1 cellular context compared by ENCODE assay signal in the genomic region with DNA sequence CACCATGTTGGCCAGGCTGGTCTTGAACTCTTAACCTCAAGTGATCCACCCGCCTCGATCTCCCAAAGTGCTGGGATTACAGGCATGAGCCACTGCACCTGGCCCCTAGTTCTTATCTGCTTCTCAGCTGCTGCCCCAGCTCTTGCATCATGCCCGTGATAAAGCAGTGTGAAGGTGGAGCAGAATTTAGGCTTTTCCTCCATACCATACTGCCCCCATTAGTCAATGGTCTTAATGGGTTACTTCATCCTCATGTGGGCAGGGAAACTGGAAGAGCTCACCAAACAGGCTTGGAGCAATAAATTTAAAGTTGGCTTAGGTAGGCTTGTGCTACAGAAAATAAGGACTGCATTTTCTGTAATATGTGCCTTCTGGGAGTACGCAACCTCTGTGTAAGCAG.
TF ChIP-seq lines count a peak whose summit lies in the region.

No MANE protein-coding gene starts in this region.

TF ChIP-seq in GM23338, 12 proteins besides CTCF, POLR2A, EP300 and RAD21 (continued from another document):
- TF ChIP-seq ZNF331 (CRISPR knock-in tag; IDR thresholded peaks at IDR 0.05; ENCODE audit: low read depth) (no peak), JUNB (IDR thresholded peaks at IDR 0.05; ENCODE audit: unreplicated experiment) (no peak)
TF ChIP-seq in GM23338: peak in this region for 0.
